In genomic region chr16:86737083-86737482, GRCh38 we compare ENCODE assay signal across 35 cellular contexts.
"Had no signal": no experiment of that assay in that cellular context is flagged by ENCODE, and none has a peak within 500 bp of the region (broad histone marks: within the 10 kb centered on the region; RNA-seq: fewer than 3 reads in every experiment).

No MANE protein-coding gene starts in this region.

- H3K9me3 Mint-ChIP-seq: activated B cell treated with CpG ODN at 0.5 μM for 24 hours; activated CD8-positive, alpha-beta T cell treated with anti-CD3 and anti-CD28 coated beads for 36 hours; activated T-cell treated with anti-CD3 and anti-CD28 coated beads, Interleukin-2, amount 50 U/mL, for 72 hours; dendritic cell treated with granulocyte-macrophage colony-stimulating factor and Interleukin-4, amounts not matched to agents 40 ng/mL and 50 ng/mL, for 4 days; T-helper 2 cell treated with Interferon-gamma antibody and Interleukin-4, amounts not matched to agents 5 μg/mL and 100 μg/mL, for 36 hours had no signal

- H3K36me3 ChIP-seq: cardiac muscle cell, heart left ventricle, WERI-Rb-1 had no signal

- FAIRE-seq: frontal cortex had no signal

- H3K27ac ChIP-seq: body of pancreas, cardiac muscle cell, coronary artery, dorsolateral prefrontal cortex, heart left ventricle, WERI-Rb-1 had no signal

- H3K4me3 ChIP-seq: body of pancreas, cardiac muscle cell, coronary artery, dorsolateral prefrontal cortex, heart left ventricle had no signal

- H3K4me1 Mint-ChIP-seq: activated B cell treated with CpG ODN at 0.5 μM for 24 hours had no signal

- DNase-seq: activated B cell treated with CpG ODN at 0.5 μM for 24 hours; activated CD4-positive, alpha-beta T cell treated with anti-CD3 and anti-CD28 coated beads for 48 hours; activated CD4-positive, alpha-beta T cell treated with anti-CD3 and anti-CD28 coated beads, Interleukin-2, amount 50 U/mL, for 1 hour; activated CD4-positive, alpha-beta T cell treated with anti-CD3 and anti-CD28 coated beads, Interleukin-2, amount 50 U/mL, for 48 hours; activated CD8-positive, alpha-beta memory T cell treated with anti-CD3 and anti-CD28 coated beads for 24 hours; activated CD8-positive, alpha-beta memory T cell treated with anti-CD3 and anti-CD28 coated beads, Interleukin-2, amount 50 U/mL, for 4 hours; activated CD8-positive, alpha-beta T cell treated with anti-CD3 and anti-CD28 coated beads for 36 hours; activated effector memory CD4-positive, alpha-beta T cell treated with Interleukin-2 at 50 U/mL for 16 hours; activated gamma-delta T cell treated with Interleukin-2 at 50 U/mL for 16 hours; activated naive CD4-positive, alpha-beta T cell treated with anti-CD3 and anti-CD28 coated beads, Interleukin-2, amount 50 U/mL, for 16 hours; activated naive CD4-positive, alpha-beta T cell treated with Interleukin-2 at 50 U/mL for 16 hours; activated T-cell treated with anti-CD3 and anti-CD28 coated beads, Interleukin-2, amount 50 U/mL, for 1 hour; activated T-cell treated with anti-CD3 and anti-CD28 coated beads, Interleukin-2, amount 50 U/mL, for 72 hours; amniotic stem cell; anterior cingulate cortex; body of pancreas; central memory CD4-positive, alpha-beta T cell; cerebellar nuclear complex; effector memory CD4-positive, alpha-beta T cell; endodermal cell; foreskin fibroblast; heart left ventricle; T-helper 1 cell; T-helper 17 cell; T1000; WERI-Rb-1 had no signal

- H3K27ac Mint-ChIP-seq: activated B cell treated with CpG ODN at 0.5 μM for 24 hours; activated CD8-positive, alpha-beta T cell treated with anti-CD3 and anti-CD28 coated beads for 36 hours; activated naive CD8-positive, alpha-beta T cell; activated T-cell treated with anti-CD3 and anti-CD28 coated beads, Interleukin-2, amount 50 U/mL, for 72 hours; dendritic cell treated with granulocyte-macrophage colony-stimulating factor and Interleukin-4, amounts not matched to agents 40 ng/mL and 50 ng/mL, for 4 days; endodermal cell; T-helper 17 cell; T-helper 2 cell treated with Interferon-gamma antibody and Interleukin-4, amounts not matched to agents 5 μg/mL and 100 μg/mL, for 36 hours had no signal

- H3K4me3 Mint-ChIP-seq: activated B cell treated with CpG ODN at 0.5 μM for 24 hours; activated CD8-positive, alpha-beta T cell treated with anti-CD3 and anti-CD28 coated beads for 36 hours; activated naive CD8-positive, alpha-beta T cell; activated T-cell treated with anti-CD3 and anti-CD28 coated beads, Interleukin-2, amount 50 U/mL, for 72 hours; dendritic cell treated with granulocyte-macrophage colony-stimulating factor and Interleukin-4, amounts not matched to agents 40 ng/mL and 50 ng/mL, for 4 days; endodermal cell; T-helper 17 cell; T-helper 2 cell treated with Interferon-gamma antibody and Interleukin-4, amounts not matched to agents 5 μg/mL and 100 μg/mL, for 36 hours had no signal

- H3K9me3 ChIP-seq: body of pancreas, heart left ventricle had no signal

- ATAC-seq: activated CD4-positive, CD25-positive, alpha-beta regulatory T cell treated with anti-CD3 and anti-CD28 coated beads, Interleukin-2, amount 50 U/mL, for 24 hours; activated CD8-positive, alpha-beta T cell treated with anti-CD3 and anti-CD28 coated beads for 36 hours; activated T-cell treated with anti-CD3 and anti-CD28 coated beads, Interleukin-2, amount 50 U/mL, for 72 hours; body of pancreas; esophagus mucosa; heart left ventricle; T-helper 17 cell had no signal

- H3K36me3 Mint-ChIP-seq: activated naive CD8-positive, alpha-beta T cell had no signal
